ENCODE assay signal across 25 cellular contexts in genomic region chr20:50716518-50716917, GRCh38. TPM values are rescaled to one million over a fixed set of nuclear protein-coding genes. Genes with fewer than 3 reads are reported as not detected.
"Had no signal": no experiment of that assay in that cellular context is flagged by ENCODE, and none has a peak within 500 bp of the region (broad histone marks: within the 10 kb centered on the region; RNA-seq: fewer than 3 reads in every experiment).

No MANE protein-coding gene starts in this region.

- H2AFZ ChIP-seq: neural progenitor cell, parathyroid adenoma had no signal

- H3K79me2 ChIP-seq: parathyroid adenoma had no signal

- H3K27me3 ChIP-seq: neural progenitor cell, ovary, right lobe of liver, sigmoid colon, stomach, testis, tibial artery, transverse colon, uterus had no signal

- H3K9me3 ChIP-seq: ovary, psoas muscle, right lobe of liver, sigmoid colon, stomach, testis, tibial artery, transverse colon, upper lobe of right lung, uterus had no signal

- H3K36me3 ChIP-seq: neural progenitor cell, ovary, right lobe of liver, sigmoid colon, stomach, tibial artery, transverse colon, upper lobe of right lung, uterus had no signal

- H3K4me3 ChIP-seq: neural progenitor cell, ovary, psoas muscle, right lobe of liver, sigmoid colon, stomach, testis, tibial artery, transverse colon, upper lobe of right lung, uterus had no signal

- ATAC-seq: natural killer cell; psoas muscle; right cardiac atrium; right lobe of liver; stimulated activated effector memory CD8-positive, alpha-beta T cell treated with anti-CD3 and anti-CD28 coated beads, Interleukin-12 subunit alpha, Interleukin-12 subunit beta, amount 100 ng/mL, for 72 hours; stimulated activated naive B cell treated with anti-CD40 and anti-IgM and Interleukin-4, amounts not matched to agents 10 μg/mL and 1 μg/mL and 100 μg/mL, for 72 hours had no signal

- H3K4me1 ChIP-seq: right lobe of liver, sigmoid colon, transverse colon, upper lobe of right lung, uterus had no signal

- H3K4me2 ChIP-seq: neural progenitor cell had no signal

- H3K9ac ChIP-seq: neural progenitor cell, parathyroid adenoma had no signal

- DNase-seq: natural killer cell; occipital lobe; ovary; posterior cingulate gyrus; psoas muscle; right cardiac atrium; right lobe of liver; small intestine; stimulated activated CD4-positive, alpha-beta T cell treated with anti-CD3 and anti-CD28 coated beads, Interleukin-15, amount 100 ng/mL, for 24 hours; stimulated activated CD4-positive, alpha-beta T cell treated with anti-CD3 and anti-CD28 coated beads, Interleukin-2, amount 100 ng/mL, for 24 hours; stimulated activated CD4-positive, alpha-beta T cell treated with anti-CD3 and anti-CD28 coated beads, Interleukin-2, amount 100 ng/mL, for 48 hours; stimulated activated CD4-positive, alpha-beta T cell treated with anti-CD3 and anti-CD28 coated beads, Interleukin-4, amount 100 ng/mL, for 24 hours; stimulated activated naive B cell treated with anti-CD40 and anti-IgM and Interleukin-4, amounts not matched to agents 10 μg/mL and 1 μg/mL and 100 μg/mL, for 72 hours; stimulated activated naive CD4-positive, alpha-beta T cell treated with Interleukin-2 at 50 U/mL for 16 hours; stomach; testis; transverse colon; upper lobe of right lung; uterus had no signal

- H3K27ac ChIP-seq: neural progenitor cell, ovary, parathyroid adenoma, psoas muscle, right lobe of liver, sigmoid colon, stomach, testis, tibial artery, transverse colon, upper lobe of right lung had no signal

- FAIRE-seq: small intestine had no signal

RNA-seq across cellular contexts. Expression of gene RIPOR3, which starts 25.2 kb away (rescaled TPM):
- polyA plus RNA-seq: neural cell had no signal
